20 cellular contexts compared by ENCODE assay signal in genomic region chr13:79427265-79427664, GRCh38.
"Had no signal": no experiment of that assay in that cellular context is flagged by ENCODE, and none has a peak within 500 bp of the region (broad histone marks: within the 10 kb centered on the region; RNA-seq: fewer than 3 reads in every experiment).

No MANE protein-coding gene starts in this region.

- H3K27me3 ChIP-seq: body of pancreas, dorsolateral prefrontal cortex, right atrium auricular region, thyroid gland had no signal

- H3K36me3 ChIP-seq: right atrium auricular region, thyroid gland had no signal

- H3K27ac ChIP-seq: body of pancreas, dorsolateral prefrontal cortex, right atrium auricular region, thyroid gland had no signal

- ATAC-seq: activated T-helper 17 cell treated with anti-CD3 and anti-CD28 coated beads, Interleukin-2, amount 50 U/mL, for 72 hours; body of pancreas; left lobe of liver; natural killer cell had no signal

- DNase-seq: activated B cell treated with CpG ODN at 0.5 μM for 24 hours; activated CD4-positive, alpha-beta memory T cell treated with anti-CD3 and anti-CD28 coated beads for 36 hours; activated CD4-positive, alpha-beta T cell treated with anti-CD3 and anti-CD28 coated beads for 4 hours; activated naive CD4-positive, alpha-beta T cell; activated naive CD8-positive, alpha-beta T cell treated with anti-CD3 and anti-CD28 coated beads for 36 hours; activated T-cell treated with anti-CD3 and anti-CD28 coated beads for 4 hours; amniotic stem cell; body of pancreas; caudate nucleus; dorsolateral prefrontal cortex; hippocampal formation; natural killer cell; stimulated activated CD4-positive, alpha-beta T cell treated with anti-CD3 and anti-CD28 coated beads, Interleukin-12 subunit alpha, Interleukin-12 subunit beta, amount 100 ng/mL, for 4 hours; stimulated activated CD4-positive, alpha-beta T cell treated with anti-CD3 and anti-CD28 coated beads, Interleukin-1b, Interleukin-23, amount 100 ng/mL, for 48 hours; stimulated activated naive CD4-positive, alpha-beta T cell treated with Interleukin-2 at 50 U/mL for 16 hours; thyroid gland had no signal

- H3K4me1 ChIP-seq: body of pancreas, right atrium auricular region, thyroid gland had no signal

- H3K9me3 ChIP-seq: body of pancreas, right atrium auricular region, thyroid gland had no signal

- H3K4me3 ChIP-seq: body of pancreas, dorsolateral prefrontal cortex, lung, right atrium auricular region, thyroid gland had no signal
